13 cellular contexts compared by ENCODE assay signal in genomic region chr10:110455440-110455839, GRCh38. TPM values are rescaled to one million over a fixed set of nuclear protein-coding genes. Genes with fewer than 3 reads are reported as not detected.
DNase-seq lines count a peak whose midpoint lies in the region; ATAC-seq, FAIRE-seq and TF ChIP-seq lines count a peak whose summit lies in the region.
"Had no signal": no experiment of that assay in that cellular context is flagged by ENCODE, and none has a peak within 500 bp of the region (broad histone marks: within the 10 kb centered on the region; RNA-seq: fewer than 3 reads in every experiment).

No MANE protein-coding gene starts in this region.

- FAIRE-seq in RCC 7860 (lab: Jason Lieb, UNC) (no peak), GM12878 (lab: Jason Lieb, UNC) (no peak)
- FAIRE-seq: bronchial epithelial cell, H54 had no signal

- H3K36me3 ChIP-seq in GM12878 (ENCODE audit: control insufficient read depth in 2 of 2, insufficient read depth in 2 of 2, low read length in 1 of 2) (no peaks in the 10 kb centered on the region), WERI-Rb-1 (no peaks in the 10 kb centered on the region)
- H3K36me3 ChIP-seq: esophagus muscularis mucosa had no signal

- CTCF ChIA-PET in GM12878 (lab: Yijun Ruan, JAX), result interaction anchor here (0.7 to 1.4 kb wide), 2 partner anchors 43 to 44 kb away, joined by 3 read pairs; no protein-coding TSS in a partner anchor

- DNase-seq in NK-92 treated with Interleukin-12 subunit alpha and Interleukin-12 subunit beta, amount 100 ng/mL, for 24 hours (lab: John Stamatoyannopoulos, UW), result peak; percentile 45
- DNase-seq in NK-92 (lab: John Stamatoyannopoulos, UW; ENCODE audit: unreplicated experiment), result no peak
- peak; percentile 10 for DNase-seq in RCC 7860 (ENCODE audit: low spot score)
- DNase-seq in GM12878 (ENCODE audit: low read depth, low spot score), result no peak
- peak; percentile 23 for DNase-seq in stimulated activated CD8-positive, alpha-beta memory T cell treated with anti-CD3 and anti-CD28 coated beads, Interleukin-4, amount 100 ng/mL, for 24 hours (ENCODE audit: low read depth)
- no peak for DNase-seq in WERI-Rb-1
- DNase-seq in NOMO-1 (lab: John Stamatoyannopoulos, UW; ENCODE audit: unreplicated experiment in 2 of 2), result no peak
- no peak for DNase-seq in NCI-H2029 (lab: John Stamatoyannopoulos, UW)
- DNase-seq: 8988T, NCI-H1417 treated with DMSO at 0.1 percent for 48 hours had no signal

- no peak overlapping the region for H3K9ac ChIP-seq in GM12878 (ENCODE audit: control insufficient read depth, insufficient read depth, low read length)

- no peaks in the 10 kb centered on the region for H3K9me3 ChIP-seq in GM12878 (replicated peaks; ENCODE audit: control insufficient read depth, insufficient read depth, low read length)
- H3K9me3 ChIP-seq in WERI-Rb-1 (ENCODE audit: severe bottlenecking), result no peaks in the 10 kb centered on the region
- H3K9me3 ChIP-seq: esophagus muscularis mucosa had no signal

- H3K4me1 ChIP-seq in GM12878 (ENCODE audit: control insufficient read depth, insufficient read depth, low read length), result peaks cover 32% of the 10 kb centered on the region

- SMC1A ChIA-PET in GM12878 (lab: Charles Lee; ENCODE audit: uncharacterized antibody, unreplicated experiment), result interaction anchor here (1.0 to 2.0 kb wide), 8 partner anchors 9 to 101 kb away, joined by 3 to 7 read pairs (median 4); no protein-coding TSS in a partner anchor

- H3K4me2 ChIP-seq in GM12878 (ENCODE audit: control insufficient read depth, insufficient read depth), result no peak overlapping the region

- no peaks in the 10 kb centered on the region for H4K20me1 ChIP-seq in GM12878 (ENCODE audit: control insufficient read depth, insufficient read depth)

- BruUV-seq in GM12878 (replicated peaks; lab: Mats Ljungman, UMichigan), result no TSS peak

- no peak for TF ChIP-seq CTCF in GM12878 (IDR thresholded peaks at IDR 0.05 in 2 of 3, conservative IDR thresholded peaks at IDR 0.05 in 1 of 3; ENCODE audit: control insufficient read depth in 2 of 3, extremely low read depth in 1 of 3, insufficient read depth in 1 of 3, low read depth in 3 of 3, low read length in 3 of 3)
- no peak for TF ChIP-seq CTCF in WERI-Rb-1 (IDR thresholded peaks at IDR 0.05; ENCODE audit: low read depth, low read length)

- no peak for TF ChIP-seq EP300 in GM12878 (IDR thresholded peaks at IDR 0.05; ENCODE audit: borderline replicate concordance in 1 of 2, control insufficient read depth in 1 of 2, low read depth in 2 of 2, low read length in 2 of 2)

- H3K79me2 ChIP-seq in GM12878 (ENCODE audit: control insufficient read depth, insufficient read depth, low read length), result no peaks in the 10 kb centered on the region

- no peak for TF ChIP-seq RAD21 in GM12878 (IDR thresholded peaks at IDR 0.05; ENCODE audit: insufficient read depth, low read depth, low read length)

- H2AFZ ChIP-seq in GM12878 (ENCODE audit: control insufficient read depth, low read depth, low read length), result no peak overlapping the region

- H3K27ac ChIP-seq in GM12878 (ENCODE audit: control insufficient read depth, insufficient read depth) (no peak overlapping the region), WERI-Rb-1 (no peak overlapping the region)
- H3K27ac ChIP-seq: esophagus muscularis mucosa had no signal

- POLR2A ChIA-PET in GM12878 (lab: Charles Lee), result interaction anchor here (0.6 to 1.4 kb wide), 5 partner anchors 12 to 122 kb away, joined by 3 to 5 read pairs (median 3); no protein-coding TSS in a partner anchor

- peak; percentile 61 for ATAC-seq in GM12878

- intact Hi-C loops in GM12878 (cut with micrococcal nuclease; ENCODE audit: unreplicated experiment), result no loop called here

- no peaks in the 10 kb centered on the region for H3K27me3 ChIP-seq in GM12878 (replicated peaks in 1 of 2; ENCODE audit: control insufficient read depth in 2 of 2, insufficient read depth in 2 of 2, low read length in 1 of 2)
- no peaks in the 10 kb centered on the region for H3K27me3 ChIP-seq in WERI-Rb-1 (ENCODE audit: insufficient read depth, low read depth, severe bottlenecking)
- H3K27me3 ChIP-seq: esophagus muscularis mucosa had no signal

- no peak for TF ChIP-seq POLR2A in GM12878 (IDR thresholded peaks at IDR 0.05; ENCODE audit: low read depth, low read length)

- in situ Hi-C loops in GM12878 (cut with MboI), result no loop called here

- RAD21 ChIA-PET in GM12878 (lab: Charles Lee; ENCODE audit: unreplicated experiment), result interaction anchor here (1.3 kb wide), 1 partner anchor 40 kb away, joined by 3 read pairs; no protein-coding TSS in a partner anchor

- no peak overlapping the region for H3K4me3 ChIP-seq in GM12878
- H3K4me3 ChIP-seq in WERI-Rb-1 (ENCODE audit: low read depth, low read length), result no peak overlapping the region
- H3K4me3 ChIP-seq: esophagus muscularis mucosa had no signal

- WGBS in GM12878 (ENCODE audit: insufficient coverage, insufficient replicate concordance, low lambda C conversion rate, missing lambda C conversion rate), result 0% methylated on average over 2 of the region's 2 CpGs

TF ChIP-seq in GM12878, 131 proteins besides CTCF, POLR2A, EP300 and RAD21:
- TF ChIP-seq TARDBP (IDR thresholded peaks at IDR 0.05; ENCODE audit: borderline replicate concordance), result no peak
- TF ChIP-seq HDGF (IDR thresholded peaks at IDR 0.05), result 0 out of 2 replicates have a peak, but pooled peaks have one; percentile 17

RNA-seq across cellular contexts. Expression of gene DUSP5, which starts 42.3 kb away (rescaled TPM):
- 45.5 and 51.7 TPM in 2 replicates for total RNA-seq in GM12878 (2013; cell fraction: nucleolus; rRNA removed)
- 24.1 and 26.8 TPM in 2 replicates for total RNA-seq in GM12878 (2014; rRNA removed)
- 19.6 and 23.1 TPM in 2 replicates for total RNA-seq in GM12878 (2014; rRNA removed; fragmentation: Illumina TruSeq; extraction: Trizol)
- 41.6 and 44.9 TPM in 2 replicates for total RNA-seq in GM12878 (2021)
- polyA plus RNA-seq in GM12878 (2011; ENCODE audit: low read depth), result 39.0 TPM
- 77.4 and 95.9 TPM in 2 replicates for polyA plus RNA-seq in GM12878 (2011; rRNA removed)
- polyA plus RNA-seq in GM12878 (2011; cell fraction: cytosol; rRNA removed), result 141 and 145 TPM in 2 replicates
- polyA plus RNA-seq in GM12878 (2011; cell fraction: nucleus; rRNA removed), result 117 and 144 TPM in 2 replicates
- polyA plus RNA-seq in GM12878 (2012), result 44.8 and 52.5 TPM in 2 replicates
- polyA plus RNA-seq in GM12878 (2014; fragmentation: Illumina TruSeq; extraction: Trizol), result 25.3 and 27.8 TPM in 2 replicates
- 10 to 100 TPM in 1 of 2 experiments, 1 to 10 TPM in 1; 7.5 to 14.6 TPM for polyA plus RNA-seq in GM12878 (2014; fragmentation: Nextera tagmentation; extraction: Ambion mirVana)
- 23.7 and 24.2 TPM in 2 replicates for polyA plus RNA-seq in GM12878 (2014; rRNA removed)
- polyA plus RNA-seq in GM12878 (2016; fragmentation: Nextera tagmentation; extraction: Ambion mirVana), result 1 to 10 TPM; 2.1 to 6.5 TPM
- polyA minus RNA-seq in GM12878 (2011; rRNA and poly(A)+ RNA removed), result 215 and 257 TPM in 2 replicates
- polyA minus RNA-seq in GM12878 (2011; cell fraction: cytosol; rRNA and poly(A)+ RNA removed), result 123 and 126 TPM in 2 replicates
- polyA minus RNA-seq in GM12878 (2011; cell fraction: nucleus; rRNA and poly(A)+ RNA removed), result 83.2 and 120 TPM in 2 replicates

Comparison
In these comparisons a context has a peak if more than half of its experiments do, and no peak if none do; other contexts are left out.
1. DNase-seq: peak in NK-92 treated with Interleukin-12 subunit alpha and Interleukin-12 subunit beta, amount 100 ng/mL, for 24 hours (single experiment), RCC 7860 (single experiment) and stimulated activated CD8-positive, alpha-beta memory T cell treated with anti-CD3 and anti-CD28 coated beads, Interleukin-4, amount 100 ng/mL, for 24 hours (single experiment); none in NK-92 (single experiment), GM12878 (single experiment), WERI-Rb-1 (single experiment), NOMO-1 (0 of 2) and NCI-H2029 (single experiment).